Comparison of ENCODE assay signal across 8 cellular contexts in genomic region chr11:62709262-62710000, GRCh38. TPM values are rescaled to one million over a fixed set of nuclear protein-coding genes. Genes with fewer than 3 reads are reported as not detected.
DNase-seq lines count a peak whose midpoint lies in the region; ATAC-seq and TF ChIP-seq lines count a peak whose summit lies in the region.

No MANE protein-coding gene starts in this region.

- peak; percentile 94 to 98 (median 96) for DNase-seq in CD8-positive, alpha-beta T cell
- DNase-seq in GM20000 (ENCODE audit: low spot score) (peak; percentile 92), HUDEP-2 (lab: John Stamatoyannopoulos, UW; ENCODE audit: unreplicated experiment in 76 of 76) (peak in 75 of 76 experiments; percentile 71 to 97 (median 93)), OCI-M1 (lab: John Stamatoyannopoulos, UW) (peak; percentile 99), fibroblast of gingiva (ENCODE audit: low read depth) (peak; percentile 97), naive B cell (peak; percentile 97)
- peak; percentile 94 for DNase-seq in activated T-helper 1 cell treated with anti-CD3 and anti-CD28 coated beads, Interleukin-12 subunit alpha, Interleukin-12 subunit beta, Interleukin-2, Interleukin-4 antibody, amounts not matched to agents 30 ng/mL and 10 ng/mL and 1 ng/mL, durations not matched to agents 14 hours and 24 hours and 36 hours (ENCODE audit: low spot score)
- DNase-seq in stimulated activated CD8-positive, alpha-beta memory T cell treated with anti-CD3 and anti-CD28 coated beads, Interleukin-7, amount 100 ng/mL, for 48 hours (ENCODE audit: extremely low read depth in 1 of 2, low read depth in 1 of 2), result peak; percentile 82 to 95

- H3K27me3 ChIP-seq in CD8-positive, alpha-beta T cell (ENCODE audit: insufficient read depth, low read length), result no peaks in the 10 kb centered on the region

- peak overlapping the region; percentile 88 for H3K27ac ChIP-seq in CD8-positive, alpha-beta T cell (ENCODE audit: low read depth, low read length)

- no peaks in the 10 kb centered on the region for H3K27me3 Mint-ChIP-seq in CD8-positive, alpha-beta T cell (ENCODE audit: low read depth)
- no peaks in the 10 kb centered on the region for H3K27me3 Mint-ChIP-seq in activated T-helper 1 cell treated with anti-CD3 and anti-CD28 coated beads, Interleukin-12 subunit alpha, Interleukin-12 subunit beta, Interleukin-2, Interleukin-4 antibody, amounts not matched to agents 30 ng/mL and 10 ng/mL and 1 ng/mL, durations not matched to agents 14 hours and 24 hours and 36 hours (ENCODE audit: insufficient read depth)
- no peaks in the 10 kb centered on the region for H3K27me3 Mint-ChIP-seq in naive B cell

- peaks cover 43% of the 10 kb centered on the region for H3K36me3 Mint-ChIP-seq in CD8-positive, alpha-beta T cell
- H3K36me3 Mint-ChIP-seq in activated T-helper 1 cell treated with anti-CD3 and anti-CD28 coated beads, Interleukin-12 subunit alpha, Interleukin-12 subunit beta, Interleukin-2, Interleukin-4 antibody, amounts not matched to agents 30 ng/mL and 10 ng/mL and 1 ng/mL, durations not matched to agents 14 hours and 24 hours and 36 hours (ENCODE audit: low read depth), result peaks cover 35% of the 10 kb centered on the region
- H3K36me3 Mint-ChIP-seq in naive B cell, result no peaks in the 10 kb centered on the region

- H3K9me3 Mint-ChIP-seq in CD8-positive, alpha-beta T cell, result no peaks in the 10 kb centered on the region
- no peaks in the 10 kb centered on the region for H3K9me3 Mint-ChIP-seq in activated T-helper 1 cell treated with anti-CD3 and anti-CD28 coated beads, Interleukin-12 subunit alpha, Interleukin-12 subunit beta, Interleukin-2, Interleukin-4 antibody, amounts not matched to agents 30 ng/mL and 10 ng/mL and 1 ng/mL, durations not matched to agents 14 hours and 24 hours and 36 hours
- H3K9me3 Mint-ChIP-seq in naive B cell, result no peaks in the 10 kb centered on the region

- peaks cover 15% of the 10 kb centered on the region for H3K36me3 ChIP-seq in CD8-positive, alpha-beta T cell (ENCODE audit: insufficient read depth, low read length)

- H3K4me3 Mint-ChIP-seq in CD8-positive, alpha-beta T cell, result peak overlapping the region; percentile 93
- peak overlapping the region; percentile 90 for H3K4me3 Mint-ChIP-seq in activated T-helper 1 cell treated with anti-CD3 and anti-CD28 coated beads, Interleukin-12 subunit alpha, Interleukin-12 subunit beta, Interleukin-2, Interleukin-4 antibody, amounts not matched to agents 30 ng/mL and 10 ng/mL and 1 ng/mL, durations not matched to agents 14 hours and 24 hours and 36 hours
- H3K4me3 Mint-ChIP-seq in naive B cell, result peak overlapping the region; percentile 95 to 100 (median 98)

- peak overlapping the region; percentile 89 for H3K4me3 ChIP-seq in CD8-positive, alpha-beta T cell (ENCODE audit: low read depth, low read length)

- intact Hi-C loops in CD8-positive, alpha-beta T cell (cut with DNase I, micrococcal nuclease), result loop anchor here (1.0 to 5.0 kb wide), 16 partner anchors 18 to 172 kb away; partner anchors contain the start of genes C11orf98 (in 2 of the 2), CSKMT (in 2 of the 2), HNRNPUL2 (in 2 of the 2) and POLR2G (in 2 of the 2)
- intact Hi-C loops in activated T-helper 1 cell treated with anti-CD3 and anti-CD28 coated beads, Interleukin-12 subunit alpha, Interleukin-12 subunit beta, Interleukin-2, Interleukin-4 antibody, amounts not matched to agents 30 ng/mL and 10 ng/mL and 1 ng/mL, durations not matched to agents 14 hours and 24 hours and 36 hours (cut with micrococcal nuclease), result loop anchor here (1.0 to 5.0 kb wide), 14 partner anchors 18 to 587 kb away; partner anchors contain the start of genes C11orf98, CSKMT, GANAB and HNRNPUL2

- peaks cover 59% of the 10 kb centered on the region for H3K4me1 Mint-ChIP-seq in CD8-positive, alpha-beta T cell (ENCODE audit: low read depth)
- peaks cover 74% of the 10 kb centered on the region for H3K4me1 Mint-ChIP-seq in activated T-helper 1 cell treated with anti-CD3 and anti-CD28 coated beads, Interleukin-12 subunit alpha, Interleukin-12 subunit beta, Interleukin-2, Interleukin-4 antibody, amounts not matched to agents 30 ng/mL and 10 ng/mL and 1 ng/mL, durations not matched to agents 14 hours and 24 hours and 36 hours (ENCODE audit: low read depth)
- peaks cover 37 to 61% (median 54%) of the 10 kb centered on the region in 3 donors for H3K4me1 Mint-ChIP-seq in naive B cell

- H3K27ac Mint-ChIP-seq in CD8-positive, alpha-beta T cell, result peak overlapping the region; percentile 98
- H3K27ac Mint-ChIP-seq in activated T-helper 1 cell treated with anti-CD3 and anti-CD28 coated beads, Interleukin-12 subunit alpha, Interleukin-12 subunit beta, Interleukin-2, Interleukin-4 antibody, amounts not matched to agents 30 ng/mL and 10 ng/mL and 1 ng/mL, durations not matched to agents 14 hours and 24 hours and 36 hours, result peak overlapping the region; percentile 93
- peak overlapping the region; percentile 98 to 100 (median 99) for H3K27ac Mint-ChIP-seq in naive B cell

- CTCF ChIA-PET in CD8-positive, alpha-beta T cell (lab: Charles Lee), result interaction anchor here (1.0 to 1.6 kb wide), 2 partner anchors 10 to 167 kb away, joined by 3 to 4 read pairs; no protein-coding TSS in a partner anchor

- POLR2A ChIA-PET in CD8-positive, alpha-beta T cell (lab: Charles Lee), result interaction anchor here (0.6 to 7.6 kb wide), 21 partner anchors 9 to 171 kb away, joined by 3 to 82 read pairs (median 6); partner anchors contain the start of genes B3GAT3, C11orf98, CSKMT and EEF1G

- no peaks in the 10 kb centered on the region for H3K9me3 ChIP-seq in CD8-positive, alpha-beta T cell (ENCODE audit: low read length)

- ATAC-seq in CD8-positive, alpha-beta T cell, result peak; percentile 78
- ATAC-seq in naive B cell (ENCODE audit: low read depth in 2 of 2), result peak; percentile 75 to 78

- no peak for TF ChIP-seq CTCF in CD8-positive, alpha-beta T cell (IDR thresholded peaks at IDR 0.05)
- TF ChIP-seq CTCF in GM20000 (IDR thresholded peaks at IDR 0.05; ENCODE audit: extremely low read depth, missing control alignments), result no peak

- peaks cover 44% of the 10 kb centered on the region for H3K4me1 ChIP-seq in CD8-positive, alpha-beta T cell (ENCODE audit: insufficient read depth, low read length)

RNA-seq across cellular contexts. Expression of gene GNG3, which starts 2.0 kb away (rescaled TPM):
- total RNA-seq in CD8-positive, alpha-beta T cell, result not detected
- not detected in 2 replicates for total RNA-seq in activated T-helper 1 cell treated with anti-CD3 and anti-CD28 coated beads, Interleukin-12 subunit alpha, Interleukin-12 subunit beta, Interleukin-2, Interleukin-4 antibody, amounts not matched to agents 30 ng/mL and 10 ng/mL and 1 ng/mL, durations not matched to agents 14 hours and 24 hours and 36 hours
- 10 to 100 TPM in 4 of 6 donors, 1 to 10 TPM in 2; 5.3 to 21.2 (median 16.9) TPM for polyA plus RNA-seq in naive B cell (ENCODE audit: low read depth in 6 of 6)

RNA-seq across cellular contexts. Expression of gene BSCL2, which starts 2.2 kb away (rescaled TPM):
- 10 to 100 TPM; 12.5 to 14.0 TPM for total RNA-seq in CD8-positive, alpha-beta T cell
- total RNA-seq in activated T-helper 1 cell treated with anti-CD3 and anti-CD28 coated beads, Interleukin-12 subunit alpha, Interleukin-12 subunit beta, Interleukin-2, Interleukin-4 antibody, amounts not matched to agents 30 ng/mL and 10 ng/mL and 1 ng/mL, durations not matched to agents 14 hours and 24 hours and 36 hours, result 34.0 and 34.6 TPM in 2 replicates
- 10 to 100 TPM; 49.6 to 98.5 (median 57.6) TPM for polyA plus RNA-seq in naive B cell (ENCODE audit: low read depth in 6 of 6)

RNA-seq across cellular contexts. Expression of gene HNRNPUL2, which starts 17.8 kb away (rescaled TPM):
- total RNA-seq in CD8-positive, alpha-beta T cell, result 10 to 100 TPM; 29.6 to 31.5 TPM
- total RNA-seq in activated T-helper 1 cell treated with anti-CD3 and anti-CD28 coated beads, Interleukin-12 subunit alpha, Interleukin-12 subunit beta, Interleukin-2, Interleukin-4 antibody, amounts not matched to agents 30 ng/mL and 10 ng/mL and 1 ng/mL, durations not matched to agents 14 hours and 24 hours and 36 hours, result 53.0 and 55.2 TPM in 2 replicates
- 1 to 10 TPM in 4 of 6 donors, under 1 TPM in 2; 0.61 to 2.9 (median 1.1) TPM for polyA plus RNA-seq in naive B cell (ENCODE audit: low read depth in 6 of 6)

RNA-seq across cellular contexts. Expression of gene TTC9C, which starts 18.9 kb away (rescaled TPM):
- total RNA-seq in CD8-positive, alpha-beta T cell, result 1 to 10 TPM; 5.3 to 6.4 TPM
- 36.4 and 38.0 TPM in 2 replicates for total RNA-seq in activated T-helper 1 cell treated with anti-CD3 and anti-CD28 coated beads, Interleukin-12 subunit alpha, Interleukin-12 subunit beta, Interleukin-2, Interleukin-4 antibody, amounts not matched to agents 30 ng/mL and 10 ng/mL and 1 ng/mL, durations not matched to agents 14 hours and 24 hours and 36 hours
- 10 to 100 TPM; 12.1 to 45.9 (median 21.6) TPM for polyA plus RNA-seq in naive B cell (ENCODE audit: low read depth in 6 of 6)

RNA-seq across cellular contexts. Expression of gene LRRN4CL, which starts 20.1 kb away (rescaled TPM):
- not detected for total RNA-seq in CD8-positive, alpha-beta T cell
- 0.17 and 0.26 TPM in 2 replicates for total RNA-seq in activated T-helper 1 cell treated with anti-CD3 and anti-CD28 coated beads, Interleukin-12 subunit alpha, Interleukin-12 subunit beta, Interleukin-2, Interleukin-4 antibody, amounts not matched to agents 30 ng/mL and 10 ng/mL and 1 ng/mL, durations not matched to agents 14 hours and 24 hours and 36 hours
- not detected for polyA plus RNA-seq in naive B cell (ENCODE audit: low read depth in 6 of 6)

Comparison
In these comparisons a context has a peak if more than half of its experiments do, and no peak if none do; other contexts are left out.
1. Peak in every context shown above with its lines: DNase-seq, ATAC-seq, H3K4me3 ChIP-seq and H3K27ac ChIP-seq.